ENCODE assay signal across 13 cellular contexts in the genomic region with DNA sequence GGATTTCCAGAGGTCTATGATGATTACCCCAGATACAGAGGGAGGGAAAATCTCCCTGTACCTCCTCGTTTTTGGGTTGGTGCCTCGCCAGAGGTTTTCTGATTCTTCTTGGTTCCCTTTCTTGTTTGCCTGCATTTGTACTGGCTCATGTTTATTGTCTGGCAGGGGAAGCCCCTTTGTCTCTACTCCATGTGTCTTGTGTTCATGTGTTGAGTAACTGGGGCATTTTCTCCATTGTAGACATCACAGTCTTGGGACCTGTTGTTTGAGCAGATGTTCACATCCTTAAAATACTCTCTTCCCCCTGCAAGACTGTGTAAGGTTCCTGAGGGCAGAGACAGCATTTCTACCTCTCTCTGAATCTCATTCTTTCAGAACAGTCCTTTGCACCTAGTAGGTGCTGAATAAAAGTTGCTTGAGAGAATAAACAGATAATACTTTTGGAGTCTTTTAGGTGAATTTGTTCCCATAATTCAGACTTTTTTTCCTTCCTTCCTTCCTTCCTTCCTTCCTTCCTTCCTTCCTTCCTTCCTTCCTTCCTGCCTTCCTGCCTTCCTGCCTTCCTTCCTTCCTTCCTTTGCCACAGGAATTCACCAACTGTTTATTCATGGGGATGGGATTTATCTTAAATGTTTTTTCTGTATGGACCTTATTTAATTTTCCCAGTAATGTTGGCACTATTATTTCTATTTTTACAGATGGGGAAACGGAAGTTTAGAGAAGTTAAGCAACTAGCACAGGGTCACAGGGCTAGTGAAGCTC. TPM values are rescaled to one million over a fixed set of nuclear protein-coding genes. Genes with fewer than 3 reads are reported as not detected.
DNase-seq lines count a peak whose midpoint lies in the region; ATAC-seq, FAIRE-seq and TF ChIP-seq lines count a peak whose summit lies in the region.
"Had no signal": no experiment of that assay in that cellular context is flagged by ENCODE, and none has a peak within 500 bp of the region (broad histone marks: within the 10 kb centered on the region; RNA-seq: fewer than 3 reads in every experiment).

No MANE protein-coding gene starts in this region.

- no peak for TF ChIP-seq POLR2A in GM12891 (IDR thresholded peaks at IDR 0.05; ENCODE audit: low read depth, low read length)

- ATAC-seq in GM18502 (IDR thresholded peaks at IDR 0.05; ENCODE audit: poor library complexity, unreplicated experiment) = peak; percentile 68
- peak; percentile 55 for ATAC-seq in memory B cell (ENCODE audit: low read depth)

- H2BK15ac ChIP-seq in H9 (ENCODE audit: low read depth, low read length) = no peak overlapping the region

- H3K27me3 Mint-ChIP-seq in H9 (ENCODE audit: low read depth) (peaks cover 17% of the 10 kb centered on the region), memory B cell (no peaks in the 10 kb centered on the region)

- H3K9me3 ChIP-seq in H9 (ENCODE audit: control insufficient read depth, low read depth, low read length) = no peaks in the 10 kb centered on the region
- no peaks in the 10 kb centered on the region for H3K9me3 ChIP-seq in hepatocyte (ENCODE audit: low read depth)
- H3K9me3 ChIP-seq: SK-N-SH, tibial artery had no signal

- H2BK12ac ChIP-seq in H9 (ENCODE audit: insufficient read length, low read depth, low read length) = no peak overlapping the region

- H3K36me3 Mint-ChIP-seq in H9 (ENCODE audit: insufficient read depth in 1 of 3, low read depth in 3 of 3) (no peaks in the 10 kb centered on the region; a peak in 3 of 7 replicates), memory B cell (no peaks in the 10 kb centered on the region)

- H3K4ac ChIP-seq in H9 (ENCODE audit: low read depth, low read length) = no peak overlapping the region

- H3T11ph ChIP-seq in H9 (ENCODE audit: low read length) = no peak overlapping the region

- FAIRE-seq in GM12891 (lab: Jason Lieb, UNC) = no peak

- no peak overlapping the region for H4K8ac ChIP-seq in H9 (replicated peaks; ENCODE audit: insufficient read length, low read depth, low read length)

- H4K5ac ChIP-seq in H9 (ENCODE audit: insufficient read length, low read depth, low read length) = no peak overlapping the region

- peak overlapping the region; percentile 37 to 57 (median 52); a peak in 3 of 7 replicates for H3K27ac Mint-ChIP-seq in H9
- peak overlapping the region; percentile 6 for H3K27ac Mint-ChIP-seq in memory B cell

- H4K91ac ChIP-seq in H9 (ENCODE audit: insufficient read length, low read depth, low read length) = no peak overlapping the region

- H3K79me1 ChIP-seq in H9 (ENCODE audit: insufficient read depth, low read depth, low read length, poor library complexity, severe bottlenecking) = no peaks in the 10 kb centered on the region

- H3K9ac ChIP-seq in H9 (ENCODE audit: extremely low read depth, insufficient read length, low read length) = no peak overlapping the region
- H3K9ac ChIP-seq: SK-N-SH had no signal

- H3K18ac ChIP-seq in H9 (ENCODE audit: insufficient read length, low read depth, low read length) = no peak overlapping the region

- TF ChIP-seq CTCF in H9 (conservative IDR thresholded peaks at IDR 0.05) (no peak), hepatocyte (IDR thresholded peaks at IDR 0.05; ENCODE audit: poor library complexity) (no peak)

- H3K9me2 ChIP-seq in hepatocyte (replicated peaks; ENCODE audit: insufficient read depth) = no peaks in the 10 kb centered on the region
- H3K9me2 ChIP-seq: SK-N-SH had no signal

- no peak overlapping the region for H2AK5ac ChIP-seq in H9 (ENCODE audit: insufficient read length, low read length)

- H3K4me1 ChIP-seq in H9 (ENCODE audit: insufficient read depth, low read length) (peaks cover 17% of the 10 kb centered on the region; the same call in 1 of the 2 replicates), hepatocyte (ENCODE audit: insufficient read depth) (peaks cover 33% of the 10 kb centered on the region)

- H3K4me1 Mint-ChIP-seq in H9 = peaks cover 68 to 77% of the 10 kb centered on the region in 2 experiments
- peaks cover 20% of the 10 kb centered on the region for H3K4me1 Mint-ChIP-seq in memory B cell

- no peaks in the 10 kb centered on the region for H3K9me3 Mint-ChIP-seq in H9
- no peaks in the 10 kb centered on the region for H3K9me3 Mint-ChIP-seq in memory B cell

- H3K4me2 ChIP-seq in H9 (ENCODE audit: insufficient read depth, insufficient read length, low read length) = peak overlapping the region; percentile 52
- H3K4me2 ChIP-seq in hepatocyte = no peak overlapping the region
- H3K4me2 ChIP-seq: SK-N-SH had no signal

- peak overlapping the region; percentile 11 to 48; a peak in 4 of 5 replicates for H3K4me3 Mint-ChIP-seq in H9
- no peak overlapping the region for H3K4me3 Mint-ChIP-seq in memory B cell

- H3K36me3 ChIP-seq in hepatocyte (replicated peaks; ENCODE audit: insufficient read depth, low read depth) = no peaks in the 10 kb centered on the region
- H3K36me3 ChIP-seq: brain microvascular endothelial cell, tibial artery had no signal

- no peaks in the 10 kb centered on the region for H3K23me2 ChIP-seq in H9 (ENCODE audit: insufficient read length, low read depth, low read length, poor library complexity, severe bottlenecking)

- no peak overlapping the region for H3K56ac ChIP-seq in H9 (ENCODE audit: insufficient read length, low read depth, low read length)

- DNase-seq in H9 (no peak), LHCN-M2 (ENCODE audit: low read depth) (peak; percentile 6), memory B cell (ENCODE audit: low spot score in 2 of 2) (no peak), HK-2 (ENCODE audit: unreplicated experiment) (no peak), hepatocyte (ENCODE audit: low spot score) (no peak), GM12891 (ENCODE audit: insufficient read length, low spot score) (no peak)
- no peak for DNase-seq in effector CD8-positive, alpha-beta T cell (lab: John Stamatoyannopoulos, UW)
- DNase-seq: brain microvascular endothelial cell, foreskin melanocyte, NCI-H2029 treated with DMSO at 0.1 percent for 48 hours, SK-N-SH, tibial artery had no signal

- H3K27me3 ChIP-seq in H9 (ENCODE audit: insufficient read depth, low read length) (no peaks in the 10 kb centered on the region; the same call in 1 of the 2 replicates), hepatocyte (no peaks in the 10 kb centered on the region)
- H3K27me3 ChIP-seq: brain microvascular endothelial cell, tibial artery had no signal

- WGBS in H9 (ENCODE audit: extremely low coverage, insufficient read length, low lambda C conversion rate) = no CpG with 5 or more reads among the region's 3 CpGs
- WGBS in hepatocyte (ENCODE audit: low lambda C conversion rate, missing lambda C conversion rate) = 81% methylated on average over 3 of the region's 3 CpGs

- no peak overlapping the region for H2BK120ac ChIP-seq in H9 (ENCODE audit: low read depth, low read length, poor library complexity, severe bottlenecking)

- H3K4me3 ChIP-seq in hepatocyte = no peak overlapping the region
- H3K4me3 ChIP-seq: tibial artery had no signal

- H3K14ac ChIP-seq in H9 (ENCODE audit: insufficient read depth, low read length) = no peak overlapping the region

- no peak overlapping the region for H2BK20ac ChIP-seq in H9 (ENCODE audit: low read depth, low read length, poor library complexity, severe bottlenecking)

- no peak overlapping the region for H2BK5ac ChIP-seq in H9 (ENCODE audit: insufficient read length, low read length)

- peak overlapping the region; percentile 69 for H3K27ac ChIP-seq in H9 (ENCODE audit: insufficient read length, low read depth, low read length)
- no peak overlapping the region for H3K27ac ChIP-seq in hepatocyte
- H3K27ac ChIP-seq: brain microvascular endothelial cell, tibial artery had no signal

- H2AFZ ChIP-seq in H9 (ENCODE audit: low read length) (no peak overlapping the region), hepatocyte (no peak overlapping the region)

- H3K79me2 ChIP-seq in H9 (ENCODE audit: insufficient read depth, low read length) (peaks cover 2% of the 10 kb centered on the region; the same call in 1 of the 2 replicates), hepatocyte (peaks cover 42% of the 10 kb centered on the region)

- H4K20me1 ChIP-seq in H9 (ENCODE audit: control insufficient read depth, insufficient read depth, insufficient read length) (no peaks in the 10 kb centered on the region), hepatocyte (ENCODE audit: insufficient read depth, poor library complexity, severe bottlenecking) (no peaks in the 10 kb centered on the region)

- H3K23ac ChIP-seq in H9 (ENCODE audit: insufficient read length, low read depth, low read length) = no peak overlapping the region

TF ChIP-seq in GM12891, 5 proteins besides CTCF, POLR2A, EP300 and RAD21:
- TF ChIP-seq POU2F2 (IDR thresholded peaks at IDR 0.05; ENCODE audit: low read depth, low read length) = no peak

RNA-seq across cellular contexts. Expression of a gene that starts 25.2 kb away (rescaled TPM):
- total RNA-seq in H9 (2021) (23.9 and 24.9 TPM in 2 replicates), LHCN-M2 (2014; rRNA removed) (23.4 and 23.6 TPM in 2 replicates), hepatocyte (20.7 and 23.5 TPM in 2 replicates)
- 8.0 TPM for polyA plus RNA-seq in LHCN-M2 (2012)
- 8.6 and 15.2 TPM in 2 replicates for polyA plus RNA-seq in hepatocyte
- 4.6 TPM for polyA plus RNA-seq in GM12891 (2012; ENCODE audit: low read depth, missing spikeins)
